In genomic region chr10:88392222-88392621, GRCh38 we compare ENCODE assay signal across 11 cellular contexts.
A peak's percentile ranks its signal among the peaks of the same experiment; 100 is the strongest.
DNase-seq lines count a peak whose midpoint lies in the region; ATAC-seq, FAIRE-seq and TF ChIP-seq lines count a peak whose summit lies in the region.
"Had no signal": no experiment of that assay in that cellular context is flagged by ENCODE, and none has a peak within 500 bp of the region (broad histone marks: within the 10 kb centered on the region; RNA-seq: fewer than 3 reads in every experiment).

No MANE protein-coding gene starts in this region.

- H3K4me3 ChIP-seq in GM12878: peak overlapping the region; percentile 28; the same call in 1 of the 2 replicates
- H3K4me3 ChIP-seq in gastroesophageal sphincter: no peak overlapping the region

- intact Hi-C loops in GM12878 (cut with micrococcal nuclease; ENCODE audit: unreplicated experiment): no loop called here

- H3K79me2 ChIP-seq in GM12878 (ENCODE audit: control insufficient read depth, insufficient read depth, low read length): no peaks in the 10 kb centered on the region

- TF ChIP-seq RAD21 in GM12878 (IDR thresholded peaks at IDR 0.05; ENCODE audit: insufficient read depth, low read depth, low read length): peak; percentile 26

- WGBS in GM12878 (ENCODE audit: insufficient coverage, insufficient replicate concordance, low lambda C conversion rate, missing lambda C conversion rate): 0% methylated on average over 1 of the region's 1 CpG
- WGBS in gastroesophageal sphincter (ENCODE audit: low coverage in 1 of 2), 2 donors: 57 to 60% methylated on average over 1 of the region's 1 CpG

- no peak for FAIRE-seq in GM12878 (lab: Jason Lieb, UNC)
- FAIRE-seq: endothelial cell of umbilical vein had no signal

- TF ChIP-seq EP300 in GM12878 (IDR thresholded peaks at IDR 0.05; ENCODE audit: borderline replicate concordance in 1 of 2, control insufficient read depth in 1 of 2, low read depth in 2 of 2, low read length in 2 of 2): no peak
- TF ChIP-seq EP300 in gastroesophageal sphincter (IDR thresholded peaks at IDR 0.05): no peak

- H3K9me3 ChIP-seq in GM12878 (replicated peaks; ENCODE audit: control insufficient read depth, insufficient read depth, low read length): peaks cover 3% of the 10 kb centered on the region; the same call in 2 of the 3 replicates
- H3K9me3 ChIP-seq in gastroesophageal sphincter: peaks cover 0 to 20% (median 0%) of the 10 kb centered on the region in 3 donors

- H3K36me3 ChIP-seq in GM12878 (ENCODE audit: control insufficient read depth in 2 of 2, insufficient read depth in 2 of 2, low read length in 1 of 2): no peaks in the 10 kb centered on the region
- H3K36me3 ChIP-seq in gastroesophageal sphincter: no peaks in the 10 kb centered on the region

- no TSS peak for BruUV-seq in GM12878 (replicated peaks; lab: Mats Ljungman, UMichigan)

- H4K20me1 ChIP-seq in GM12878 (ENCODE audit: control insufficient read depth, insufficient read depth): no peaks in the 10 kb centered on the region

- peak overlapping the region; percentile 42 for H3K4me2 ChIP-seq in GM12878 (ENCODE audit: control insufficient read depth, insufficient read depth)

- TF ChIP-seq POLR2A in GM18505 (IDR thresholded peaks at IDR 0.05; ENCODE audit: borderline replicate concordance, extremely low read depth, insufficient read depth, insufficient read length) (peak; percentile 22), GM12878 (IDR thresholded peaks at IDR 0.05; ENCODE audit: low read depth, low read length) (0 out of 2 replicates have a peak, but pooled peaks have one; percentile 30), gastroesophageal sphincter (IDR thresholded peaks at IDR 0.05) (no peak)

- H3K27me3 ChIP-seq in GM12878 (replicated peaks in 1 of 2; ENCODE audit: control insufficient read depth in 2 of 2, insufficient read depth in 2 of 2, low read length in 1 of 2) (no peaks in the 10 kb centered on the region), gastroesophageal sphincter (no peaks in the 10 kb centered on the region)

- SMC1A ChIA-PET in GM12878 (lab: Charles Lee; ENCODE audit: uncharacterized antibody, unreplicated experiment): interaction anchor here (0.6 to 7.0 kb wide), 39 partner anchors 9 to 597 kb away, joined by 3 to 140 read pairs (median 4); partner anchors contain the start of genes KLLN and PTEN

- RAD21 ChIA-PET in GM12878 (lab: Charles Lee; ENCODE audit: unreplicated experiment): interaction anchor here (0.6 to 2.0 kb wide), 22 partner anchors 10 to 573 kb away, joined by 3 to 24 read pairs (median 4); partner anchors contain the start of genes KLLN and PTEN

- in situ Hi-C loops in GM12878 (cut with MboI): no loop called here

- peak overlapping the region; percentile 35 for H2AFZ ChIP-seq in GM12878 (ENCODE audit: control insufficient read depth, low read depth, low read length)

- TF ChIP-seq CTCF in GM12878 (IDR thresholded peaks at IDR 0.05 in 2 of 3, conservative IDR thresholded peaks at IDR 0.05 in 1 of 3; ENCODE audit: control insufficient read depth in 2 of 3, extremely low read depth in 1 of 3, insufficient read depth in 1 of 3, low read depth in 3 of 3, low read length in 3 of 3) (no peak), gastroesophageal sphincter (IDR thresholded peaks at IDR 0.05) (no peak)

- POLR2A ChIA-PET in GM12878 (lab: Charles Lee): interaction anchor here (1.1 to 1.6 kb wide), 4 partner anchors 17 to 574 kb away, joined by 3 to 6 read pairs (median 4); partner anchors contain the start of gene ATAD1

- H3K4me1 ChIP-seq in GM12878 (ENCODE audit: control insufficient read depth, insufficient read depth, low read length) (peaks cover 46% of the 10 kb centered on the region), gastroesophageal sphincter (peaks cover 0 to 24% (median 0%) of the 10 kb centered on the region in 3 donors)

- peak overlapping the region; percentile 12 for H3K9ac ChIP-seq in GM12878 (ENCODE audit: control insufficient read depth, insufficient read depth, low read length)

- CTCF ChIA-PET in GM12878 (lab: Yijun Ruan, JAX): interaction anchor here (0.9 to 1.8 kb wide), 17 partner anchors 10 to 541 kb away, joined by 3 to 14 read pairs (median 5); partner anchors contain the start of genes KLLN and PTEN

- peak; percentile 77 for ATAC-seq in GM18505 (IDR thresholded peaks at IDR 0.05; ENCODE audit: unreplicated experiment)
- peak; percentile 66 for ATAC-seq in GM21447 (IDR thresholded peaks at IDR 0.05; ENCODE audit: unreplicated experiment)
- peak; percentile 70 for ATAC-seq in HG03457 (IDR thresholded peaks at IDR 0.05; ENCODE audit: unreplicated experiment)
- ATAC-seq in GM12878: peak; percentile 95
- no peak for ATAC-seq in gastroesophageal sphincter

- H3K27ac ChIP-seq in GM12878 (ENCODE audit: control insufficient read depth, insufficient read depth): peak overlapping the region; percentile 82
- H3K27ac ChIP-seq in gastroesophageal sphincter: no peak overlapping the region

- DNase-seq in GM12878 (ENCODE audit: low read depth, low spot score): peak; percentile 80
- no peak for DNase-seq in NCI-H187 treated with DMSO at 0.1 percent for 48 hours (lab: John Stamatoyannopoulos, UW)
- no peak for DNase-seq in stimulated activated naive CD4-positive, alpha-beta T cell treated with Interleukin-2 at 50 U/mL for 16 hours (lab: John Stamatoyannopoulos, UW)
- no peak for DNase-seq in NCI-H2196 (lab: John Stamatoyannopoulos, UW; ENCODE audit: unreplicated experiment)
- DNase-seq: NCI-H187, nephron progenitor cell had no signal

TF ChIP-seq in GM12878, 131 proteins besides CTCF, POLR2A, EP300 and RAD21 (continues in another document):
- TF ChIP-seq SMAD5 (IDR thresholded peaks at IDR 0.05; ENCODE audit: low read depth) (no peak), RCOR1 (conservative IDR thresholded peaks at IDR 0.05; ENCODE audit: low read depth, low read length) (no peak), ZBTB33 (IDR thresholded peaks at IDR 0.05) (no peak), STAT3 (IDR thresholded peaks at IDR 0.05; ENCODE audit: low read depth, low read length) (no peak), ELK1 (IDR thresholded peaks at IDR 0.05; ENCODE audit: low read depth, low read length) (no peak), SIN3A (IDR thresholded peaks at IDR 0.05; ENCODE audit: low read depth, low read length) (no peak), E2F4 (IDR thresholded peaks at IDR 0.05; ENCODE audit: low read depth, low read length) (no peak), TCF3 (IDR thresholded peaks at IDR 0.05; ENCODE audit: borderline replicate concordance, insufficient read depth, low read depth, low read length) (no peak), ZBTB4 (CRISPR knock-in tag; IDR thresholded peaks at IDR 0.05) (no peak)

Comparison
In these comparisons a context has a peak if more than half of its experiments do, and no peak if none do; other contexts are left out.
1. POLR2A ChIP-seq: peak in GM18505 (single experiment) and GM12878 (single experiment); none in gastroesophageal sphincter (0 of 2).